9 cellular contexts compared by ENCODE assay signal in the genomic region with DNA sequence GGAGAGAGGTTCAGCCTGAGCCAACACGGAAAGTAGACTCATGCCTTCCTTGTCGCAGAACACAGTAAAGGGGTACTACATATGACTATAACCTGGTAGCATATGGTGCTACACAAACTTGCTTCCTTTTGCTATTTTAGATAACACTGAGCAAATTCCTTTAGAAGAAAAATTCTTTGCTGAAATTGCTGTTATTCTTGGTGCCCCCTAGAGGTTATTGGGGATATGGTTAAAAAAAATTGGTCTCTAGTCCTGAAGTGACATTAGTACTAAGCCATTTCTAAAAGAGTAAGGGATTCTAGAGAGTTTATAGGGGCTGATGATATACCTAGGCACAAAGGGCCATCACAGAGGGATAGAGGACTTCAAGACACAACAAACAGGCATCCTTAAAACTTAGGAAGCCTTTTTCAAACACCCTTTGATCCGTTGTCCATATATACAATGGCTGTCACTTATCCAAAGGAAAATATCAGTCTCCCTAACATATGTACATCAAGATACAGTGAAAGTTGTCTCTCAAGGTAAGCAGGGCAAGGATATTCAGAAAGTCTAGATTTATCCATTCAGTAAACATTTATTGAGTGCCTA. TPM values are rescaled to one million over a fixed set of nuclear protein-coding genes. Genes with fewer than 3 reads are reported as not detected.
DNase-seq lines count a peak whose midpoint lies in the region; ATAC-seq, FAIRE-seq and TF ChIP-seq lines count a peak whose summit lies in the region.
"Had no signal": no experiment of that assay in that cellular context is flagged by ENCODE, and none has a peak within 500 bp of the region (broad histone marks: within the 10 kb centered on the region; RNA-seq: fewer than 3 reads in every experiment).

No MANE protein-coding gene starts in this region.

- no peaks in the 10 kb centered on the region for H3K27me3 ChIP-seq in CD8-positive, alpha-beta T cell (ENCODE audit: insufficient read depth, low read length)

- no peaks in the 10 kb centered on the region for H3K27me3 Mint-ChIP-seq in CD8-positive, alpha-beta T cell (ENCODE audit: low read depth)

- no peaks in the 10 kb centered on the region for H3K9me3 ChIP-seq in A549
- no peaks in the 10 kb centered on the region for H3K9me3 ChIP-seq in CD8-positive, alpha-beta T cell (ENCODE audit: low read length)

- POLR2A ChIA-PET in A549 (lab: Yijun Ruan, JAX): no interaction called here
- POLR2A ChIA-PET in CD8-positive, alpha-beta T cell (lab: Charles Lee): no interaction called here

- FAIRE-seq in A549 (lab: Jason Lieb, UNC): no peak

- ATAC-seq in A549: peak in 1 of 2 experiments; percentile 52; a peak in 3 of 6 replicates
- peak; percentile 60 for ATAC-seq in GM18508 (IDR thresholded peaks at IDR 0.05; ENCODE audit: insufficient read depth, unreplicated experiment)
- no peak for ATAC-seq in CD8-positive, alpha-beta T cell

- no peaks in the 10 kb centered on the region for H3K36me3 Mint-ChIP-seq in CD8-positive, alpha-beta T cell

- H3K27ac ChIP-seq in A549: no peak overlapping the region
- no peak overlapping the region for H3K27ac ChIP-seq in CD8-positive, alpha-beta T cell (ENCODE audit: low read depth, low read length)
- H3K27ac ChIP-seq: skin epidermis had no signal

- TF ChIP-seq CTCF in A549 (IDR thresholded peaks at IDR 0.05): peak; percentile 47
- no peak for TF ChIP-seq CTCF in CD8-positive, alpha-beta T cell (IDR thresholded peaks at IDR 0.05)

- no peak for TF ChIP-seq EP300 in A549 (IDR thresholded peaks at IDR 0.05)

- no peak for TF ChIP-seq POLR2A in A549 (IDR thresholded peaks at IDR 0.05; ENCODE audit: low read length)

- CTCF ChIA-PET in A549 (lab: Yijun Ruan, JAX): interaction anchor here (0.6 kb wide), 1 partner anchor 12 kb away, joined by 3 read pairs; no protein-coding TSS in a partner anchor
- CTCF ChIA-PET in CD8-positive, alpha-beta T cell (lab: Charles Lee): no interaction called here

- H3K4me1 Mint-ChIP-seq in CD8-positive, alpha-beta T cell (ENCODE audit: low read depth): no peaks in the 10 kb centered on the region

- H3K4me2 ChIP-seq in A549: no peak overlapping the region

- H3K36me3 ChIP-seq in CD8-positive, alpha-beta T cell (ENCODE audit: insufficient read depth, low read length): no peaks in the 10 kb centered on the region

- WGBS in A549 (ENCODE audit: missing lambda C conversion rate): 47% methylated on average over 3 of the region's 3 CpGs

- H3K27ac Mint-ChIP-seq in CD8-positive, alpha-beta T cell: no peak overlapping the region

- H3K4me3 Mint-ChIP-seq in CD8-positive, alpha-beta T cell: no peak overlapping the region

- DNase-seq in A549 (ENCODE audit: low read depth in 1 of 2, low spot score in 1 of 2) (peak in 1 of 2 experiments; percentile 21), NAMALWA (ENCODE audit: low spot score) (peak; percentile 64), fibroblast of peridontal ligament (ENCODE audit: extremely low read depth) (peak; percentile 50), amniotic stem cell (lab: John Stamatoyannopoulos, UW) (no peak), Ammon's horn (ENCODE audit: low spot score) (no peak), NCI-H1930 (lab: John Stamatoyannopoulos, UW) (no peak)
- DNase-seq in CD8-positive, alpha-beta T cell: no peak

- no peak; a peak in 1 of 5 replicates for TF ChIP-seq RAD21 in A549 (conservative IDR thresholded peaks at IDR 0.05 in 1 of 2, IDR thresholded peaks at IDR 0.05 in 1 of 2)

- H3K9me3 Mint-ChIP-seq in CD8-positive, alpha-beta T cell: no peaks in the 10 kb centered on the region

- no peaks in the 10 kb centered on the region for H3K4me1 ChIP-seq in A549
- no peaks in the 10 kb centered on the region for H3K4me1 ChIP-seq in CD8-positive, alpha-beta T cell (ENCODE audit: insufficient read depth, low read length)

- no peak overlapping the region for H3K4me3 ChIP-seq in A549
- no peak overlapping the region for H3K4me3 ChIP-seq in CD8-positive, alpha-beta T cell (ENCODE audit: low read depth, low read length)
- H3K4me3 ChIP-seq: skin epidermis had no signal

- intact Hi-C loops in CD8-positive, alpha-beta T cell (cut with DNase I, micrococcal nuclease): no loop called here

TF ChIP-seq in A549, 52 proteins besides CTCF, POLR2A, EP300 and RAD21:
- TF ChIP-seq RFX5 (IDR thresholded peaks at IDR 0.05) (no peak), ZC3H11A (IDR thresholded peaks at IDR 0.05) (no peak), SMC3 (IDR thresholded peaks at IDR 0.05) (0 out of 3 replicates have a peak, but pooled peaks have one; percentile 12)

RNA-seq across cellular contexts. Expression of gene HS6ST3, which starts 13.9 kb away (rescaled TPM):
- polyA plus RNA-seq in A549 (2011; rRNA removed) (not detected in 2 replicates), A549 (2017; fragmentation: RNase III; extraction: RNeasy Plus Mini Kit Qiagen cat#74134 plus additional on column Dnase treatment) (not detected in 3 replicates)
- not detected in 2 replicates for polyA plus RNA-seq in A549 (2012; cell fraction: cytosol; rRNA removed)
- not detected in 2 replicates for polyA plus RNA-seq in A549 (2012; cell fraction: nucleus; rRNA removed)
- polyA minus RNA-seq in A549 (2011; rRNA and poly(A)+ RNA removed): not detected in 2 replicates
- not detected for total RNA-seq in CD8-positive, alpha-beta T cell

RNA-seq across cellular contexts. Expression of gene UGGT2, which starts 22.8 kb away (rescaled TPM):
- polyA plus RNA-seq in A549 (2011; rRNA removed) (19.8 and 27.9 TPM in 2 replicates), A549 (2017; fragmentation: RNase III; extraction: RNeasy Plus Mini Kit Qiagen cat#74134 plus additional on column Dnase treatment) (9.9 to 10.4 TPM (median 10.3 TPM) in 3 replicates)
- polyA plus RNA-seq in A549 (2012; cell fraction: cytosol; rRNA removed): 3.4 and 4.1 TPM in 2 replicates
- 4.8 and 6.0 TPM in 2 replicates for polyA plus RNA-seq in A549 (2012; cell fraction: nucleus; rRNA removed)
- polyA minus RNA-seq in A549 (2011; rRNA and poly(A)+ RNA removed): 11.7 and 12.2 TPM in 2 replicates
- not detected for total RNA-seq in CD8-positive, alpha-beta T cell

Comparison
In these comparisons a context has a peak if more than half of its experiments do, and no peak if none do; other contexts are left out.
1. DNase-seq: peak in NAMALWA (single experiment) and fibroblast of peridontal ligament (single experiment); none in amniotic stem cell (single experiment), Ammon's horn (single experiment), NCI-H1930 (0 of 2) and CD8-positive, alpha-beta T cell (0 of 7).